8 cellular contexts compared by ENCODE assay signal in the genomic region with DNA sequence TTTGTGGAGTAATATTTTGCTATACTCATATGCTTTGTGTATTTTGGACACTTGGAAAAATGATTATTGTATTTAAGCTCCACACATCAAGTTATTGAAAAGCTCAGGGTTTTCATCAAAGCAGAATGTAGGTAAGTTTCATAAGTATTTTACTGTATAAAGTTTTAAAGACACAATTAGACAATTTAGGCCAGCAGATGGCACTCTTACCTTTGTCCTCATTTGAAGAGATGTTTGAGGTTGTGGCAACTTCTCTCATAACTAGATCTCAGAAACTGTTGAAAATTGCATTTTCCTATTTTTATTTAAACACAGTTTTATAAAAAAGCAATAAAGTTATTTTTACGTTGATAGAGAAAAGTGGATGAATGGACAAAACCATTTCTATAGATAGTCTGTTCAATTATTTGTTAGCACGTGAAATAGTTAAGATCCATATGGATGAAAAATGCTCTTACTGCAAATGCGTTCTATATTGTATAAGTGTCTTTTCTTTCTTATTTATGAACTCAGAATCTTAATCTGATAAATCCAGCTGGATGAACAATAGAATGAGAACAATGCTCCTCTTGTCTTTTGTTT.
DNase-seq lines count a peak whose midpoint lies in the region; TF ChIP-seq lines count a peak whose summit lies in the region.

No MANE protein-coding gene starts in this region.

- H3K36me3 ChIP-seq in esophagus squamous epithelium (no peaks in the 10 kb centered on the region), neural cell (ENCODE audit: insufficient read depth, low read length) (no peaks in the 10 kb centered on the region)

- no peaks in the 10 kb centered on the region for H3K9me2 ChIP-seq in neural cell (ENCODE audit: insufficient read depth, low read length)

- H3K9me3 ChIP-seq in esophagus squamous epithelium = no peaks in the 10 kb centered on the region
- no peaks in the 10 kb centered on the region for H3K9me3 ChIP-seq in neural cell (ENCODE audit: low read length)

- WGBS in esophagus squamous epithelium, 2 donors = 52 to 57% methylated on average over 3 of the region's 3 CpGs

- H3K4me3 Mint-ChIP-seq in activated CD4-positive, alpha-beta memory T cell treated with anti-CD3 and anti-CD28 coated beads for 36 hours = no peak overlapping the region

- TF ChIP-seq RAD21 in neural cell (conservative IDR thresholded peaks at IDR 0.05) = peak; percentile 83

- peaks cover 0 to 3% (median 0%) of the 10 kb centered on the region in 3 donors for H3K4me1 ChIP-seq in esophagus squamous epithelium

- no peak for TF ChIP-seq POLR2A in esophagus squamous epithelium (IDR thresholded peaks at IDR 0.05)

- peak; percentile 27 for DNase-seq in stimulated activated CD4-positive, alpha-beta T cell treated with anti-CD3 and anti-CD28 coated beads, Interleukin-15, amount 100 ng/mL, for 24 hours
- DNase-seq in stimulated activated CD4-positive, alpha-beta T cell treated with anti-CD3 and anti-CD28 coated beads, Interleukin-4, amount 100 ng/mL, for 1 hour = no peak
- DNase-seq in LNCaP clone FGC (ENCODE audit: low read depth) (peak; percentile 42), SK-N-DZ (ENCODE audit: low spot score) (peak; percentile 67), esophagus squamous epithelium (lab: John Stamatoyannopoulos, UW) (no peak), posterior vena cava (ENCODE audit: low spot score) (no peak)
- no peak for DNase-seq in activated CD4-positive, alpha-beta memory T cell treated with anti-CD3 and anti-CD28 coated beads for 36 hours

- TF ChIP-seq EP300 in neural cell (conservative IDR thresholded peaks at IDR 0.05; ENCODE audit: poor library complexity, severe bottlenecking) = no peak

- H3K9ac ChIP-seq in neural cell (ENCODE audit: low read length) = no peak overlapping the region

- POLR2A ChIA-PET in activated CD4-positive, alpha-beta memory T cell treated with anti-CD3 and anti-CD28 coated beads for 36 hours (lab: Charles Lee) = no interaction called here

- TF ChIP-seq CTCF in LNCaP clone FGC (IDR thresholded peaks at IDR 0.05; ENCODE audit: control insufficient read depth, extremely low read depth, insufficient read depth) = peak; percentile 50
- TF ChIP-seq CTCF in esophagus squamous epithelium (IDR thresholded peaks at IDR 0.05) = peak in 5 of 6 experiments; percentile 27 to 65 (median 60)
- TF ChIP-seq CTCF in neural cell (IDR thresholded peaks at IDR 0.05; ENCODE audit: poor library complexity, severe bottlenecking) = peak; percentile 77

- H3K4me1 Mint-ChIP-seq in activated CD4-positive, alpha-beta memory T cell treated with anti-CD3 and anti-CD28 coated beads for 36 hours (ENCODE audit: low read depth) = no peaks in the 10 kb centered on the region

- intact Hi-C loops in esophagus squamous epithelium (cut with DNase I) = no loop called here
- intact Hi-C loops in activated CD4-positive, alpha-beta memory T cell treated with anti-CD3 and anti-CD28 coated beads for 36 hours (cut with micrococcal nuclease) = loop anchor here (2.0 to 5.0 kb wide), 2 partner anchors 153 to 638 kb away; no protein-coding TSS in a partner anchor
- intact Hi-C loops in posterior vena cava (cut with DNase I) = no loop called here

- H3K27ac ChIP-seq in esophagus squamous epithelium (no peak overlapping the region), neural cell (ENCODE audit: low read length) (no peak overlapping the region)

- CTCF ChIA-PET in activated CD4-positive, alpha-beta memory T cell treated with anti-CD3 and anti-CD28 coated beads for 36 hours (lab: Charles Lee) = interaction anchor here (0.5 to 1.8 kb wide), 15 partner anchors 11 to 811 kb away, joined by 3 to 11 read pairs (median 3); no protein-coding TSS in a partner anchor

- no peak overlapping the region for H2AFZ ChIP-seq in neural cell (ENCODE audit: low read depth, low read length)

- H3K36me3 Mint-ChIP-seq in activated CD4-positive, alpha-beta memory T cell treated with anti-CD3 and anti-CD28 coated beads for 36 hours = no peaks in the 10 kb centered on the region

- H3K27me3 ChIP-seq in esophagus squamous epithelium = no peaks in the 10 kb centered on the region
- no peaks in the 10 kb centered on the region for H3K27me3 ChIP-seq in neural cell (ENCODE audit: insufficient read depth, low read depth, low read length)

- H4K20me1 ChIP-seq in neural cell (ENCODE audit: insufficient read depth) = no peaks in the 10 kb centered on the region

- no peak overlapping the region for H3K4me3 ChIP-seq in LNCaP clone FGC (ENCODE audit: low read depth, low read length)
- no peak overlapping the region for H3K4me3 ChIP-seq in esophagus squamous epithelium
- H3K4me3 ChIP-seq in neural cell (ENCODE audit: low read length) = no peak overlapping the region

- H3K9me3 Mint-ChIP-seq in activated CD4-positive, alpha-beta memory T cell treated with anti-CD3 and anti-CD28 coated beads for 36 hours = peaks cover 3% of the 10 kb centered on the region

- peaks cover 1% of the 10 kb centered on the region for H3K27me3 Mint-ChIP-seq in activated CD4-positive, alpha-beta memory T cell treated with anti-CD3 and anti-CD28 coated beads for 36 hours

- H3K27ac Mint-ChIP-seq in activated CD4-positive, alpha-beta memory T cell treated with anti-CD3 and anti-CD28 coated beads for 36 hours = no peak overlapping the region

- no peaks in the 10 kb centered on the region for H3F3A ChIP-seq in neural cell (ENCODE audit: insufficient read depth, low read length, poor library complexity, severe bottlenecking)

- no peaks in the 10 kb centered on the region for H3K79me2 ChIP-seq in neural cell (replicated peaks; ENCODE audit: insufficient read depth, low read length)

- H3K4me2 ChIP-seq in neural cell (ENCODE audit: low read length) = no peak overlapping the region

TF ChIP-seq in neural cell, 6 proteins besides CTCF, POLR2A, EP300 and RAD21:
- TF ChIP-seq EZH2 (IDR thresholded peaks at IDR 0.05; ENCODE audit: borderline replicate concordance, insufficient read depth, low read length, poor library complexity, severe bottlenecking) (no peak), SMC3 (conservative IDR thresholded peaks at IDR 0.05; ENCODE audit: poor library complexity) (peak; percentile 86), POLR2AphosphoS5 (IDR thresholded peaks at IDR 0.05) (no peak)

Comparison
In these comparisons a context has a peak if more than half of its experiments do, and no peak if none do; other contexts are left out.
1. DNase-seq: peak in stimulated activated CD4-positive, alpha-beta T cell treated with anti-CD3 and anti-CD28 coated beads, Interleukin-15, amount 100 ng/mL, for 24 hours (single experiment), LNCaP clone FGC (single experiment) and SK-N-DZ (single experiment); none in stimulated activated CD4-positive, alpha-beta T cell treated with anti-CD3 and anti-CD28 coated beads, Interleukin-4, amount 100 ng/mL, for 1 hour (single experiment), esophagus squamous epithelium (single experiment), activated CD4-positive, alpha-beta memory T cell treated with anti-CD3 and anti-CD28 coated beads for 36 hours (single experiment) and posterior vena cava (single experiment).
2. Peak in every context shown above with its lines, with median percentiles within 50 percentile points of each other: CTCF ChIP-seq.